ENCODE assay signal across 7 cellular contexts in the genomic region with DNA sequence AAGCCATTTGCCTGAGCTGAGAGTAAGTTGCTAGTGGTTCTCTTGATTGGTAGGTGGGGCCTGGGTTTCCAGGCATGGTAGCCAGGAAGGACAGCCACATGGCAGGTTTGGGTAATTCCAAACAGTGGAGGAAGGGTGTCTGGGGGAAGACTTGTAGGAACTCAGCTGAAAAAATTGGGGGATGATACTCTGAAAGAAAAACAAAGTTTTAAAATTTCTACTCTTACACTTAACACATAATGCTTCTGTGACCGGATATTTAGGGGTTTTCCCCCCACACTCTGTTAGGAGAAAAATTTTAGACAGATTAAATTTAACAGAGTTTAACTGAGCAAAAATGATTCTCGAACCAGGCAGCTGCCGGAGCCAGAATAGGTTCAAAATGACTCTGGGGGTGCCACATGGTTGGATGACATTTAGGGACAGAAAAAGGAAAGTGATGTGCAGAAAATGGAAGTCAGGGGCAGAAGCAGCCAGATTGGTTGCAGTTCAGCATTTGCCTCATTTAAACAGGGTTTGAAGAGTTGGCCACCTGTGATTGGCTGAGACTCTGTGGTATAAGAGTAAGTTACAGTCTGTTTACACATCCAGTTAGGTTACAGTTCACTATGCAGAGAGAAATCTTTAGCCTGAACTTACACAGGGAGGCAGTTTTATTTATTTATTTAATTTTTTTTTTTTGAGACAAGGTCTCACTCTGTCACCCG. TPM values are rescaled to one million over a fixed set of nuclear protein-coding genes. Genes with fewer than 3 reads are reported as not detected.
A peak's percentile ranks its signal among the peaks of the same experiment; 100 is the strongest.
DNase-seq lines count a peak whose midpoint lies in the region; ATAC-seq and TF ChIP-seq lines count a peak whose summit lies in the region.

No MANE protein-coding gene starts in this region.

- no peaks in the 10 kb centered on the region for H3K27me3 ChIP-seq in testis

- no peaks in the 10 kb centered on the region for H3K27me3 Mint-ChIP-seq in stimulated activated naive B cell treated with anti-CD40 and anti-IgM and Interleukin-4, amounts not matched to agents 10 μg/mL and 1 μg/mL and 100 μg/mL, for 72 hours

- H3K4me3 Mint-ChIP-seq in stimulated activated naive B cell treated with anti-CD40 and anti-IgM and Interleukin-4, amounts not matched to agents 10 μg/mL and 1 μg/mL and 100 μg/mL, for 72 hours: peak overlapping the region; percentile 57 to 68

- H3K36me3 ChIP-seq in testis (ENCODE audit: low read depth, missing control alignments): no peaks in the 10 kb centered on the region

- peak; percentile 41 for ATAC-seq in GM18909 (IDR thresholded peaks at IDR 0.05; ENCODE audit: poor library complexity, unreplicated experiment)
- peak; percentile 45 for ATAC-seq in HG02884 (IDR thresholded peaks at IDR 0.05; ENCODE audit: unreplicated experiment)
- ATAC-seq in stimulated activated naive B cell treated with anti-CD40 and anti-IgM and Interleukin-4, amounts not matched to agents 10 μg/mL and 1 μg/mL and 100 μg/mL, for 72 hours (replicated peaks): peak; percentile 72 to 74

- peaks cover 38 to 56% of the 10 kb centered on the region in 2 donors for H3K36me3 Mint-ChIP-seq in stimulated activated naive B cell treated with anti-CD40 and anti-IgM and Interleukin-4, amounts not matched to agents 10 μg/mL and 1 μg/mL and 100 μg/mL, for 72 hours

- DNase-seq in RPMI8226 (peak; percentile 60), choroid plexus epithelial cell (ENCODE audit: low read depth) (peak; percentile 59), testis (no peak), posterior vena cava (ENCODE audit: low spot score) (no peak)
- peak; percentile 71 for DNase-seq in stimulated activated naive B cell treated with anti-CD40 and anti-IgM and Interleukin-4, amounts not matched to agents 10 μg/mL and 1 μg/mL and 100 μg/mL, for 72 hours

- H3K27ac ChIP-seq in testis: no peak overlapping the region

- H3K4me3 ChIP-seq in choroid plexus epithelial cell (ENCODE audit: low read depth, low read length) (no peak overlapping the region), testis (no peak overlapping the region)

- TF ChIP-seq CTCF in choroid plexus epithelial cell (conservative IDR thresholded peaks at IDR 0.05; ENCODE audit: low read depth, low read length) (no peak), testis (IDR thresholded peaks at IDR 0.05) (no peak)

- WGBS in testis, 2 donors: 86 to 88% methylated on average over 4 of the region's 4 CpGs

- H3K4me1 Mint-ChIP-seq in stimulated activated naive B cell treated with anti-CD40 and anti-IgM and Interleukin-4, amounts not matched to agents 10 μg/mL and 1 μg/mL and 100 μg/mL, for 72 hours: peaks cover 45 to 96% of the 10 kb centered on the region in 2 donors

- H3K9me3 ChIP-seq in testis: no peaks in the 10 kb centered on the region

- peak overlapping the region; percentile 93 for H3K27ac Mint-ChIP-seq in stimulated activated naive B cell treated with anti-CD40 and anti-IgM and Interleukin-4, amounts not matched to agents 10 μg/mL and 1 μg/mL and 100 μg/mL, for 72 hours

- no peak for TF ChIP-seq POLR2A in testis (IDR thresholded peaks at IDR 0.05)

- H3K4me1 ChIP-seq in testis: no peaks in the 10 kb centered on the region

- intact Hi-C loops in testis (cut with DNase I; ENCODE audit: low total_unique reads) (no loop called here), posterior vena cava (cut with DNase I) (no loop called here)

- H3K9me3 Mint-ChIP-seq in stimulated activated naive B cell treated with anti-CD40 and anti-IgM and Interleukin-4, amounts not matched to agents 10 μg/mL and 1 μg/mL and 100 μg/mL, for 72 hours: no peaks in the 10 kb centered on the region

RNA-seq across cellular contexts. Expression of a gene that starts 8.1 kb away (rescaled TPM):
- 1,000 to 10,000 TPM in 1 of 2 donors, 100 to 1,000 TPM in 1; 439 to 1,401 TPM for total RNA-seq in testis
- 2,068 TPM for polyA plus RNA-seq in testis (ENCODE audit: insufficient read depth, low read depth, low replicate concordance)
- 1,000 to 10,000 TPM; 1,809 to 2,111 TPM for total RNA-seq in posterior vena cava

RNA-seq across cellular contexts. Expression of a gene that starts 8.3 kb away (rescaled TPM):
- total RNA-seq in testis (under 1 TPM; 0.62 to 0.87 TPM), posterior vena cava (1 to 10 TPM; 1.0 to 2.2 TPM)
- 0.76 TPM for polyA plus RNA-seq in testis (ENCODE audit: insufficient read depth, low read depth, low replicate concordance)

RNA-seq across cellular contexts. Expression of a gene that starts 16.9 kb away (rescaled TPM):
- total RNA-seq in testis: 10 to 100 TPM; 19.1 to 23.5 TPM
- polyA plus RNA-seq in testis (ENCODE audit: insufficient read depth, low read depth, low replicate concordance): 120 TPM
- 10 to 100 TPM; 20.0 to 28.7 TPM for total RNA-seq in posterior vena cava

RNA-seq across cellular contexts. Expression of a gene that starts 56.0 kb away (rescaled TPM):
- total RNA-seq in testis (100 to 1,000 TPM; 127 to 137 TPM), posterior vena cava (10 to 100 TPM; 51.4 to 65.4 TPM)
- polyA plus RNA-seq in testis (ENCODE audit: insufficient read depth, low read depth, low replicate concordance): 89.6 TPM

Comparison
In these comparisons a context has a peak if more than half of its experiments do, and no peak if none do; other contexts are left out.
1. DNase-seq: peak in RPMI8226 (single experiment), choroid plexus epithelial cell (single experiment) and stimulated activated naive B cell treated with anti-CD40 and anti-IgM and Interleukin-4, amounts not matched to agents 10 μg/mL and 1 μg/mL and 100 μg/mL, for 72 hours (single experiment); none in testis (single experiment) and posterior vena cava (single experiment).
2. Peak in every context shown above with its lines, with median percentiles within 50 percentile points of each other: ATAC-seq.